ENCODE assay signal across 20 cellular contexts in genomic region chr1:35675773-35676172, GRCh38. TPM values are rescaled to one million over a fixed set of nuclear protein-coding genes. Genes with fewer than 3 reads are reported as not detected.
DNase-seq lines count a peak whose midpoint lies in the region; ATAC-seq and TF ChIP-seq lines count a peak whose summit lies in the region.
"Had no signal": no experiment of that assay in that cellular context is flagged by ENCODE, and none has a peak within 500 bp of the region (broad histone marks: within the 10 kb centered on the region; RNA-seq: fewer than 3 reads in every experiment).

No MANE protein-coding gene starts in this region.

- intact Hi-C loops in Right ventricle myocardium superior (cut with DNase I): no loop called here

- DNase-seq in ACHN (peak; percentile 66), RKO (ENCODE audit: low spot score) (peak; percentile 31), choroid plexus epithelial cell (ENCODE audit: low read depth) (peak; percentile 61), kidney glomerular epithelial cell (lab: John Stamatoyannopoulos, UW) (peak; percentile 33), iPS-NIHi11 (ENCODE audit: low spot score) (no peak), Right ventricle myocardium superior (no peak)
- DNase-seq in stimulated activated CD4-positive, alpha-beta T cell treated with anti-CD3 and anti-CD28 coated beads, Interleukin-2, amount 100 ng/mL, for 48 hours: no peak
- DNase-seq: 8988T, GF-D8, NCI-H1092, NCI-H146, NCI-H2081 treated with DMSO at 0.1 percent for 48 hours, NCI-H2227 treated with DMSO at 0.1 percent for 48 hours, NCI-H524, Peyer's patch, SIG-M5 had no signal

- no peak overlapping the region for H3K4me3 ChIP-seq in choroid plexus epithelial cell (ENCODE audit: low read depth, low read length)
- H3K4me3 ChIP-seq: BLaER1 treated with 17β-estradiol and CSF1 and Interleukin-3, amounts not matched to agents 10 nM and 100 nM; GM23338; Peyer's patch had no signal

- ATAC-seq in HG03469 (IDR thresholded peaks at IDR 0.05; ENCODE audit: unreplicated experiment): no peak
- ATAC-seq in Right ventricle myocardium superior (ENCODE audit: poor library complexity): no peak
- ATAC-seq: GM23338, HepG2 had no signal

- no peak for TF ChIP-seq CTCF in choroid plexus epithelial cell (conservative IDR thresholded peaks at IDR 0.05; ENCODE audit: low read depth, low read length)

- in situ Hi-C loops in ACHN (cut with HindIII; ENCODE audit: low pct_ligation_motif_present, low pct_unique_long_range_greater_than_20kb, low sequenced_read_pairs): no loop called here

RNA-seq across cellular contexts. Expression of gene PSMB2, which starts 34.4 kb away (rescaled TPM):
- 37.0 TPM for total RNA-seq in Right ventricle myocardium superior

RNA-seq across cellular contexts. Expression of gene C1orf216, which starts 42.9 kb away (rescaled TPM):
- total RNA-seq in Right ventricle myocardium superior: 10.4 TPM

Comparison
In these comparisons a context has a peak if more than half of its experiments do, and no peak if none do; other contexts are left out.
1. DNase-seq: peak in ACHN (single experiment), RKO (single experiment), choroid plexus epithelial cell (single experiment) and kidney glomerular epithelial cell (single experiment); none in stimulated activated CD4-positive, alpha-beta T cell treated with anti-CD3 and anti-CD28 coated beads, Interleukin-2, amount 100 ng/mL, for 48 hours (0 of 2), iPS-NIHi11 (single experiment) and Right ventricle myocardium superior (single experiment).